Comparison of ENCODE assay signal across 18 cellular contexts in the genomic region with DNA sequence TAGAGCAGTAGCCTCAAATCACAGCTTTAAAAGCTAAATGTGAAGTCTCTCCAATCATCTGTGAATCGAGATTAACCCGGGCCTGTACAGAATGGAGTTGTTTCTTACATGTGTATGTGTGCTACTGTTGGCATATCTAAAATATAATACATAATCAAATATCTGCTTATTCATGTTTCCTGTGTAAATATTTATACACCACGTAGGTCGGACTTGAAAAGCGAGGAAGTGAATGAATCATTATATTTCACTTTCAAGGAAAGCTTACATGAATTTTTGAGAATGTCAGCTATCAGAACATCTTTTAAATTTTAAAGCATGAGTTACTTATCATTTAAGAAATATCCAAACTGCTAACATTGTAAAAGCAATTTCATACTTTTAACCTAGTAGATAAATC.
DNase-seq lines count a peak whose midpoint lies in the region; ATAC-seq, FAIRE-seq and TF ChIP-seq lines count a peak whose summit lies in the region.
"Had no signal": no experiment of that assay in that cellular context is flagged by ENCODE, and none has a peak within 500 bp of the region (broad histone marks: within the 10 kb centered on the region; RNA-seq: fewer than 3 reads in every experiment).

No MANE protein-coding gene starts in this region.

- H3K27me3 Mint-ChIP-seq in activated T-cell treated with anti-CD3 and anti-CD28 coated beads, Interleukin-2, amount 50 U/mL, for 72 hours (ENCODE audit: low read depth): peaks cover 37% of the 10 kb centered on the region
- no peaks in the 10 kb centered on the region for H3K27me3 Mint-ChIP-seq in progenitor cell of endocrine pancreas

- no peak overlapping the region for H3K27ac Mint-ChIP-seq in activated T-cell treated with anti-CD3 and anti-CD28 coated beads, Interleukin-2, amount 50 U/mL, for 72 hours
- H3K27ac Mint-ChIP-seq in progenitor cell of endocrine pancreas: no peak overlapping the region
- H3K27ac Mint-ChIP-seq: dendritic cell treated with granulocyte-macrophage colony-stimulating factor and Interleukin-4, amounts not matched to agents 40 ng/mL and 50 ng/mL, for 4 days had no signal

- H3K9me3 Mint-ChIP-seq in activated T-cell treated with anti-CD3 and anti-CD28 coated beads, Interleukin-2, amount 50 U/mL, for 72 hours: no peaks in the 10 kb centered on the region
- H3K9me3 Mint-ChIP-seq in progenitor cell of endocrine pancreas (ENCODE audit: low read depth): no peaks in the 10 kb centered on the region
- H3K9me3 Mint-ChIP-seq: dendritic cell treated with granulocyte-macrophage colony-stimulating factor and Interleukin-4, amounts not matched to agents 40 ng/mL and 50 ng/mL, for 4 days had no signal

- FAIRE-seq in bronchial epithelial cell (lab: Jason Lieb, UNC): no peak

- no peak for TF ChIP-seq CTCF in bronchial epithelial cell (IDR thresholded peaks at IDR 0.05; ENCODE audit: insufficient read depth, low read length, severe bottlenecking)
- no peak for TF ChIP-seq CTCF in progenitor cell of endocrine pancreas (IDR thresholded peaks at IDR 0.05; ENCODE audit: unreplicated experiment)

- peaks cover 8% of the 10 kb centered on the region for H3K4me1 Mint-ChIP-seq in activated T-cell treated with anti-CD3 and anti-CD28 coated beads, Interleukin-2, amount 50 U/mL, for 72 hours (ENCODE audit: low read depth)
- H3K4me1 Mint-ChIP-seq in progenitor cell of endocrine pancreas (ENCODE audit: low read depth): peaks cover 2% of the 10 kb centered on the region

- peak; percentile 76 for DNase-seq in NOMO-1 treated with dmso at 0.1 percent for 144 hours (lab: John Stamatoyannopoulos, UW; ENCODE audit: unreplicated experiment)
- DNase-seq in NOMO-1 treated with DMSO at 0.1 percent for 48 hours (lab: John Stamatoyannopoulos, UW; ENCODE audit: unreplicated experiment): no peak
- DNase-seq in NCI-H526 (lab: John Stamatoyannopoulos, UW): peak; percentile 69 to 72
- DNase-seq in bronchial epithelial cell (ENCODE audit: low read depth): peak; percentile 91
- peak; percentile 35 for DNase-seq in pulmonary artery endothelial cell (ENCODE audit: low read depth, low spot score)
- no peak for DNase-seq in MV-4-11 (lab: John Stamatoyannopoulos, UW)
- DNase-seq in activated T-cell treated with anti-CD3 and anti-CD28 coated beads, Interleukin-2, amount 50 U/mL, for 72 hours: no peak
- DNase-seq in progenitor cell of endocrine pancreas (ENCODE audit: low spot score, unreplicated experiment): no peak
- DNase-seq: activated CD4-positive, alpha-beta T cell treated with anti-CD3 and anti-CD28 coated beads for 48 hours; activated gamma-delta T cell treated with Interleukin-2 at 50 U/mL for 16 hours; hippocampal formation; NCI-H2227 treated with DMSO at 0.1 percent for 48 hours; right cardiac atrium; stimulated activated naive CD4-positive, alpha-beta T cell treated with Interleukin-2 at 50 U/mL for 16 hours; upper lobe of left lung had no signal

- H3K27me3 ChIP-seq in bronchial epithelial cell (ENCODE audit: control insufficient read depth, insufficient read depth, low read length): no peaks in the 10 kb centered on the region
- H3K27me3 ChIP-seq: esophagus muscularis mucosa, upper lobe of left lung had no signal

- no peak overlapping the region for H3K4me3 ChIP-seq in bronchial epithelial cell (ENCODE audit: low read depth, low read length)
- H3K4me3 ChIP-seq: esophagus muscularis mucosa, SK-N-MC, upper lobe of left lung had no signal

- ATAC-seq in activated T-cell treated with anti-CD3 and anti-CD28 coated beads, Interleukin-2, amount 50 U/mL, for 72 hours (replicated peaks in 1 of 2): no peak
- ATAC-seq: right cardiac atrium had no signal

- H3K36me3 ChIP-seq in bronchial epithelial cell (ENCODE audit: control insufficient read depth, insufficient read depth, low read length): no peaks in the 10 kb centered on the region
- H3K36me3 ChIP-seq: esophagus muscularis mucosa, upper lobe of left lung had no signal

- H3K4me3 Mint-ChIP-seq in activated T-cell treated with anti-CD3 and anti-CD28 coated beads, Interleukin-2, amount 50 U/mL, for 72 hours: no peak overlapping the region
- H3K4me3 Mint-ChIP-seq in progenitor cell of endocrine pancreas (ENCODE audit: low read depth): no peak overlapping the region
- H3K4me3 Mint-ChIP-seq: dendritic cell treated with granulocyte-macrophage colony-stimulating factor and Interleukin-4, amounts not matched to agents 40 ng/mL and 50 ng/mL, for 4 days had no signal

- no peaks in the 10 kb centered on the region for H3K36me3 Mint-ChIP-seq in activated T-cell treated with anti-CD3 and anti-CD28 coated beads, Interleukin-2, amount 50 U/mL, for 72 hours (ENCODE audit: insufficient read depth in 2 of 2)
- no peaks in the 10 kb centered on the region for H3K36me3 Mint-ChIP-seq in progenitor cell of endocrine pancreas (ENCODE audit: insufficient read depth)

Comparison
In these comparisons a context has a peak if more than half of its experiments do, and no peak if none do; other contexts are left out.
1. DNase-seq: peak in NOMO-1 treated with dmso at 0.1 percent for 144 hours (single experiment), NCI-H526 (2 of 2), bronchial epithelial cell (single experiment) and pulmonary artery endothelial cell (single experiment); none in NOMO-1 treated with DMSO at 0.1 percent for 48 hours (single experiment), MV-4-11 (single experiment), activated T-cell treated with anti-CD3 and anti-CD28 coated beads, Interleukin-2, amount 50 U/mL, for 72 hours (0 of 2) and progenitor cell of endocrine pancreas (single experiment).